In genomic region chr11:69913591-69914285, GRCh38 we compare ENCODE assay signal across 1 cellular context.
TF ChIP-seq lines count a peak whose summit lies in the region.

No MANE protein-coding gene starts in this region.

TF ChIP-seq in WTC11, 78 proteins besides CTCF, POLR2A, EP300 and RAD21 (continued from another document):
- TF ChIP-seq, protein P1, sequence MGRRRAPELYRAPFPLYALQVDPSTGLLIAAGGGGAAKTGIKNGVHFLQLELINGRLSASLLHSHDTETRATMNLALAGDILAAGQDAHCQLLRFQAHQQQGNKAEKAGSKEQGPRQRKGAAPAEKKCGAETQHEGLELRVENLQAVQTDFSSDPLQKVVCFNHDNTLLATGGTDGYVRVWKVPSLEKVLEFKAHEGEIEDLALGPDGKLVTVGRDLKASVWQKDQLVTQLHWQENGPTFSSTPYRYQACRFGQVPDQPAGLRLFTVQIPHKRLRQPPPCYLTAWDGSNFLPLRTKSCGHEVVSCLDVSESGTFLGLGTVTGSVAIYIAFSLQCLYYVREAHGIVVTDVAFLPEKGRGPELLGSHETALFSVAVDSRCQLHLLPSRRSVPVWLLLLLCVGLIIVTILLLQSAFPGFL (CRISPR knock-in tag; IDR thresholded peaks at IDR 0.05; ENCODE audit: borderline replicate concordance) = no peak
- TF ChIP-seq, protein P2, sequence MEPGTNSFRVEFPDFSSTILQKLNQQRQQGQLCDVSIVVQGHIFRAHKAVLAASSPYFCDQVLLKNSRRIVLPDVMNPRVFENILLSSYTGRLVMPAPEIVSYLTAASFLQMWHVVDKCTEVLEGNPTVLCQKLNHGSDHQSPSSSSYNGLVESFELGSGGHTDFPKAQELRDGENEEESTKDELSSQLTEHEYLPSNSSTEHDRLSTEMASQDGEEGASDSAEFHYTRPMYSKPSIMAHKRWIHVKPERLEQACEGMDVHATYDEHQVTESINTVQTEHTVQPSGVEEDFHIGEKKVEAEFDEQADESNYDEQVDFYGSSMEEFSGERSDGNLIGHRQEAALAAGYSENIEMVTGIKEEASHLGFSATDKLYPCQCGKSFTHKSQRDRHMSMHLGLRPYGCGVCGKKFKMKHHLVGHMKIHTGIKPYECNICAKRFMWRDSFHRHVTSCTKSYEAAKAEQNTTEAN (CRISPR knock-in tag; IDR thresholded peaks at IDR 0.05) = no peak
- TF ChIP-seq, protein P3, sequence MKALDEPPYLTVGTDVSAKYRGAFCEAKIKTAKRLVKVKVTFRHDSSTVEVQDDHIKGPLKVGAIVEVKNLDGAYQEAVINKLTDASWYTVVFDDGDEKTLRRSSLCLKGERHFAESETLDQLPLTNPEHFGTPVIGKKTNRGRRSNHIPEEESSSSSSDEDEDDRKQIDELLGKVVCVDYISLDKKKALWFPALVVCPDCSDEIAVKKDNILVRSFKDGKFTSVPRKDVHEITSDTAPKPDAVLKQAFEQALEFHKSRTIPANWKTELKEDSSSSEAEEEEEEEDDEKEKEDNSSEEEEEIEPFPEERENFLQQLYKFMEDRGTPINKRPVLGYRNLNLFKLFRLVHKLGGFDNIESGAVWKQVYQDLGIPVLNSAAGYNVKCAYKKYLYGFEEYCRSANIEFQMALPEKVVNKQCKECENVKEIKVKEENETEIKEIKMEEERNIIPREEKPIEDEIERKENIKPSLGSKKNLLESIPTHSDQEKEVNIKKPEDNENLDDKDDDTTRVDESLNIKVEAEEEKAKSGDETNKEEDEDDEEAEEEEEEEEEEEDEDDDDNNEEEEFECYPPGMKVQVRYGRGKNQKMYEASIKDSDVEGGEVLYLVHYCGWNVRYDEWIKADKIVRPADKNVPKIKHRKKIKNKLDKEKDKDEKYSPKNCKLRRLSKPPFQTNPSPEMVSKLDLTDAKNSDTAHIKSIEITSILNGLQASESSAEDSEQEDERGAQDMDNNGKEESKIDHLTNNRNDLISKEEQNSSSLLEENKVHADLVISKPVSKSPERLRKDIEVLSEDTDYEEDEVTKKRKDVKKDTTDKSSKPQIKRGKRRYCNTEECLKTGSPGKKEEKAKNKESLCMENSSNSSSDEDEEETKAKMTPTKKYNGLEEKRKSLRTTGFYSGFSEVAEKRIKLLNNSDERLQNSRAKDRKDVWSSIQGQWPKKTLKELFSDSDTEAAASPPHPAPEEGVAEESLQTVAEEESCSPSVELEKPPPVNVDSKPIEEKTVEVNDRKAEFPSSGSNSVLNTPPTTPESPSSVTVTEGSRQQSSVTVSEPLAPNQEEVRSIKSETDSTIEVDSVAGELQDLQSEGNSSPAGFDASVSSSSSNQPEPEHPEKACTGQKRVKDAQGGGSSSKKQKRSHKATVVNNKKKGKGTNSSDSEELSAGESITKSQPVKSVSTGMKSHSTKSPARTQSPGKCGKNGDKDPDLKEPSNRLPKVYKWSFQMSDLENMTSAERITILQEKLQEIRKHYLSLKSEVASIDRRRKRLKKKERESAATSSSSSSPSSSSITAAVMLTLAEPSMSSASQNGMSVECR (CRISPR knock-in tag; IDR thresholded peaks at IDR 0.05; ENCODE audit: borderline replicate concordance) = no peak
- TF ChIP-seq ZBTB21 (CRISPR knock-in tag; IDR thresholded peaks at IDR 0.05; ENCODE audit: borderline replicate concordance) = no peak
- TF ChIP-seq, protein P4, sequence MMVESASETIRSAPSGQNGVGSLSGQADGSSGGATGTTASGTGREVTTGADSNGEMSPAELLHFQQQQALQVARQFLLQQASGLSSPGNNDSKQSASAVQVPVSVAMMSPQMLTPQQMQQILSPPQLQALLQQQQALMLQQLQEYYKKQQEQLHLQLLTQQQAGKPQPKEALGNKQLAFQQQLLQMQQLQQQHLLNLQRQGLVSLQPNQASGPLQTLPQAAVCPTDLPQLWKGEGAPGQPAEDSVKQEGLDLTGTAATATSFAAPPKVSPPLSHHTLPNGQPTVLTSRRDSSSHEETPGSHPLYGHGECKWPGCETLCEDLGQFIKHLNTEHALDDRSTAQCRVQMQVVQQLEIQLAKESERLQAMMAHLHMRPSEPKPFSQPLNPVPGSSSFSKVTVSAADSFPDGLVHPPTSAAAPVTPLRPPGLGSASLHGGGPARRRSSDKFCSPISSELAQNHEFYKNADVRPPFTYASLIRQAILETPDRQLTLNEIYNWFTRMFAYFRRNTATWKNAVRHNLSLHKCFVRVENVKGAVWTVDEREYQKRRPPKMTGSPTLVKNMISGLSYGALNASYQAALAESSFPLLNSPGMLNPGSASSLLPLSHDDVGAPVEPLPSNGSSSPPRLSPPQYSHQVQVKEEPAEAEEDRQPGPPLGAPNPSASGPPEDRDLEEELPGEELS (CRISPR knock-in tag; IDR thresholded peaks at IDR 0.05) = no peak
- TF ChIP-seq GABPB1 (CRISPR knock-in tag; IDR thresholded peaks at IDR 0.05) = no peak
